Comparison of ENCODE assay signal across 8 cellular contexts in the genomic region with DNA sequence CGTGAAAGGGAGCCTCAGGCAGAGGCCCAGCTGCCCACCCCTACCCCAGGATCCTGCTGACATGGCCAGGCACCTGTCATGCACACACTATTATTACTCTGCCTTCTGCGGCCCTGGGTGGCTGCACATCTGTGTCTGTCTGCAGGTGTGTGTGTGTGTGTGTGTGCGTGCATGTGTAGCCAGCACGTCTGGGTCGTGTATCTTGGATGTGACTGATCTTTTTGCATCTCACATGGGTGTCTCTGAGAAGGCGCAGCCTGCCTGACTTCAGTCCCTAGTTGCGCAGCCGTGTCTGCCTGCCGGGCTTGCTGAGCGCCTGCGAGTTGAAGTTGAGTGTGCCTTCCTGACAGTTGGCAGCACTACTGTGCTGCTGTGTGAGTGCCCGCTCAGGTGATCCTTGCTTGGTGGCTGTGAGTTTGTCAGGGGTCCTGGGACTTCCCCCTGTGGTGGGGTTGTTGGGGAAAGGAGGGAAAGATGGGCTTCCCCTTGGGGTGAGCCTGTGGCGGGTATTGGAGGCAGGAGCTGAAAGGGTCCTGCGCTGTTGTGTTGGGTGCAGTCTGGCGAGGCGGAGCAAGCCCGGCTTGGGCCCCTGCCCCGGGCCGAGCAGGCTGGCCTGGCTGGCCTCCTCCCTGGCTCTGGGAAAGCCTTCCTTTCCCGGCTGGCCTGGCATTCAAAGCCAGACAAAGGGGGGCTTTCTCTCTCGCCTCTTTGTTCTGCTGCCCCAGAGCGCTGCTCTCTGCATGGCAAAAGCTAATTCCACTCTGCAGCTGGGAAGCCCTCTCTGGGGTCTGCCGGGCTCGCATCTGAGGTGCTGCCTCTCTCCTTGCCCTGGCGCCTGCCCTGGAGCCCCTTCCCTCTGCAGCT. TPM values are rescaled to one million over a fixed set of nuclear protein-coding genes. Genes with fewer than 3 reads are reported as not detected.
DNase-seq lines count a peak whose midpoint lies in the region; ATAC-seq and TF ChIP-seq lines count a peak whose summit lies in the region.

No MANE protein-coding gene starts in this region.

- in situ Hi-C loops in brain microvascular endothelial cell (cut with HindIII; ENCODE audit: low pct_ligation_motif_present, low sequenced_read_pairs): no loop called here

- 86% methylated on average over 19 of the region's 25 CpGs for WGBS in SK-N-SH (ENCODE audit: low lambda C conversion rate)

- peaks cover 20% of the 10 kb centered on the region for H3F3A ChIP-seq in SK-N-SH (replicated peaks; ENCODE audit: insufficient read depth)

- no peak for TF ChIP-seq EP300 in SK-N-SH (IDR thresholded peaks at IDR 0.05; ENCODE audit: borderline replicate concordance in 1 of 2, low read depth in 1 of 2, low read length in 1 of 2)

- intact Hi-C loops in lower lobe of right lung (cut with DNase I): no loop called here

- CTCF ChIA-PET in SK-N-SH (lab: Yijun Ruan, JAX): interaction anchor here (0.8 to 3.6 kb wide), 5 partner anchors 9 to 29 kb away, joined by 3 to 33 read pairs (median 5); no protein-coding TSS in a partner anchor

- DNase-seq in SK-N-SH (peak; percentile 58), brain microvascular endothelial cell (no peak), lower lobe of right lung (peak; percentile 73), substantia nigra (lab: John Stamatoyannopoulos, UW) (peak in 46 of 49 donors; percentile 23 to 86 (median 68)), hepatic stellate cell (ENCODE audit: low spot score) (no peak), NCI-H345 treated with DMSO at 0.1 percent for 48 hours (lab: John Stamatoyannopoulos, UW; ENCODE audit: unreplicated experiment) (no peak), SKM-1 treated with dmso at 0.1 percent for 144 hours (lab: John Stamatoyannopoulos, UW; ENCODE audit: unreplicated experiment) (no peak)

- H3K27me3 ChIP-seq in SK-N-SH (ENCODE audit: insufficient read depth) (no peaks in the 10 kb centered on the region), brain microvascular endothelial cell (replicated peaks) (no peaks in the 10 kb centered on the region), lower lobe of right lung (ENCODE audit: low read depth) (no peaks in the 10 kb centered on the region)

- peaks cover 11 to 13% of the 10 kb centered on the region in 2 experiments for H3K36me3 ChIP-seq in SK-N-SH (replicated peaks in 1 of 2; ENCODE audit: control insufficient read depth in 1 of 2, insufficient read depth in 2 of 2, low read length in 1 of 2)
- peaks cover 27% of the 10 kb centered on the region for H3K36me3 ChIP-seq in brain microvascular endothelial cell (replicated peaks)
- H3K36me3 ChIP-seq in lower lobe of right lung: peaks cover 41% of the 10 kb centered on the region

- H3K4me3 ChIP-seq in SK-N-SH (ENCODE audit: low read depth in 2 of 2, low read length in 1 of 2) (peak overlapping the region in 1 of 2 experiments; percentile 23; a peak in 2 of 4 replicates), brain microvascular endothelial cell (ENCODE audit: low read depth, low read length) (peak overlapping the region; percentile 9), lower lobe of right lung (peak overlapping the region; percentile 91)

- POLR2A ChIA-PET in SK-N-SH (lab: Yijun Ruan, JAX): interaction anchor here (1.5 to 1.7 kb wide), 2 partner anchors 12 to 25 kb away, joined by 4 to 6 read pairs; no protein-coding TSS in a partner anchor

- peak overlapping the region; percentile 96 for H3K4me2 ChIP-seq in SK-N-SH

- H3K9ac ChIP-seq in SK-N-SH: no peak overlapping the region

- no peaks in the 10 kb centered on the region for H3K9me2 ChIP-seq in SK-N-SH

- ATAC-seq in SK-N-SH treated with all-trans-retinoic acid at 6 μM for 48 hours (no peak), lower lobe of right lung (no peak)

- no peaks in the 10 kb centered on the region for H3K9me3 ChIP-seq in SK-N-SH
- H3K9me3 ChIP-seq in lower lobe of right lung: no peaks in the 10 kb centered on the region

- H3K4me1 ChIP-seq in SK-N-SH (ENCODE audit: control insufficient read depth in 1 of 2, insufficient read depth in 2 of 2, low read depth in 1 of 2, low read length in 1 of 2): peaks cover 28 to 52% of the 10 kb centered on the region in 2 experiments; a peak in 3 of 4 replicates
- peaks cover 79% of the 10 kb centered on the region for H3K4me1 ChIP-seq in lower lobe of right lung

- peaks cover 90% of the 10 kb centered on the region for H4K20me1 ChIP-seq in SK-N-SH (ENCODE audit: insufficient read depth)

- H3K27ac ChIP-seq in SK-N-SH (ENCODE audit: low read depth in 2 of 2, low read length in 1 of 2) (peak overlapping the region in 1 of 2 experiments; percentile 74; a peak in 2 of 4 replicates), brain microvascular endothelial cell (no peak overlapping the region), lower lobe of right lung (peak overlapping the region; percentile 99), substantia nigra (ENCODE audit: low read depth, low read length, poor library complexity, severe bottlenecking) (peak overlapping the region; percentile 99)

- H2AFZ ChIP-seq in SK-N-SH (ENCODE audit: low read depth): no peak overlapping the region

- H3K79me2 ChIP-seq in SK-N-SH (ENCODE audit: insufficient read depth): peaks cover 100% of the 10 kb centered on the region

- TF ChIP-seq RAD21 in SK-N-SH (IDR thresholded peaks at IDR 0.05; ENCODE audit: low read length): no peak

- TF ChIP-seq CTCF in SK-N-SH (IDR thresholded peaks at IDR 0.05): no peak
- no peak for TF ChIP-seq CTCF in brain microvascular endothelial cell (IDR thresholded peaks at IDR 0.05; ENCODE audit: low read depth, low read length, missing control alignments)
- no peak for TF ChIP-seq CTCF in lower lobe of right lung (IDR thresholded peaks at IDR 0.05)

TF ChIP-seq in SK-N-SH, 30 proteins besides CTCF, POLR2A, EP300 and RAD21:
- TF ChIP-seq, protein P1, sequence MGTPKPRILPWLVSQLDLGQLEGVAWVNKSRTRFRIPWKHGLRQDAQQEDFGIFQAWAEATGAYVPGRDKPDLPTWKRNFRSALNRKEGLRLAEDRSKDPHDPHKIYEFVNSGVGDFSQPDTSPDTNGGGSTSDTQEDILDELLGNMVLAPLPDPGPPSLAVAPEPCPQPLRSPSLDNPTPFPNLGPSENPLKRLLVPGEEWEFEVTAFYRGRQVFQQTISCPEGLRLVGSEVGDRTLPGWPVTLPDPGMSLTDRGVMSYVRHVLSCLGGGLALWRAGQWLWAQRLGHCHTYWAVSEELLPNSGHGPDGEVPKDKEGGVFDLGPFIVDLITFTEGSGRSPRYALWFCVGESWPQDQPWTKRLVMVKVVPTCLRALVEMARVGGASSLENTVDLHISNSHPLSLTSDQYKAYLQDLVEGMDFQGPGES (IDR thresholded peaks at IDR 0.05; ENCODE audit: low read depth, low read length): no peak
- TF ChIP-seq MXI1 (IDR thresholded peaks at IDR 0.05; ENCODE audit: low read depth, low read length) (no peak; the same call in 1 of the 2 replicates), FOXJ3 (CRISPR knock-in tag; IDR thresholded peaks at IDR 0.05) (no peak), SIN3A (IDR thresholded peaks at IDR 0.05; ENCODE audit: borderline replicate concordance, low read depth, low read length) (no peak), TEAD4 (IDR thresholded peaks at IDR 0.05; ENCODE audit: borderline replicate concordance, insufficient read depth) (no peak)

TF ChIP-seq in SK-N-SH treated with all-trans-retinoic acid at 6 μM for 48 hours, 23 proteins besides CTCF, POLR2A, EP300 and RAD21 (continues in another document):
- TF ChIP-seq OSR1 (CRISPR knock-in tag; IDR thresholded peaks at IDR 0.05) (no peak), ZNF70 (CRISPR knock-in tag; IDR thresholded peaks at IDR 0.05) (no peak), TOX (CRISPR knock-in tag; IDR thresholded peaks at IDR 0.05; ENCODE audit: borderline replicate concordance) (no peak), GLIS3 (CRISPR knock-in tag; IDR thresholded peaks at IDR 0.05) (no peak), TCF4 (CRISPR knock-in tag; IDR thresholded peaks at IDR 0.05; ENCODE audit: borderline replicate concordance) (no peak), CSDC2 (CRISPR knock-in tag; IDR thresholded peaks at IDR 0.05) (no peak), ZC3H10 (CRISPR knock-in tag; IDR thresholded peaks at IDR 0.05) (no peak), ZNF565 (CRISPR knock-in tag; conservative IDR thresholded peaks at IDR 0.05; ENCODE audit: low read depth) (no peak)
- TF ChIP-seq, protein P2, sequence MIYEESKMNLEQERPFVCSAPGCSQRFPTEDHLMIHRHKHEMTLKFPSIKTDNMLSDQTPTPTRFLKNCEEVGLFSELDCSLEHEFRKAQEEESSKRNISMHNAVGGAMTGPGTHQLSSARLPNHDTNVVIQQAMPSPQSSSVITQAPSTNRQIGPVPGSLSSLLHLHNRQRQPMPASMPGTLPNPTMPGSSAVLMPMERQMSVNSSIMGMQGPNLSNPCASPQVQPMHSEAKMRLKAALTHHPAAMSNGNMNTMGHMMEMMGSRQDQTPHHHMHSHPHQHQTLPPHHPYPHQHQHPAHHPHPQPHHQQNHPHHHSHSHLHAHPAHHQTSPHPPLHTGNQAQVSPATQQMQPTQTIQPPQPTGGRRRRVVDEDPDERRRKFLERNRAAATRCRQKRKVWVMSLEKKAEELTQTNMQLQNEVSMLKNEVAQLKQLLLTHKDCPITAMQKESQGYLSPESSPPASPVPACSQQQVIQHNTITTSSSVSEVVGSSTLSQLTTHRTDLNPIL (CRISPR knock-in tag; IDR thresholded peaks at IDR 0.05; ENCODE audit: low read depth): no peak
- TF ChIP-seq, protein P3, sequence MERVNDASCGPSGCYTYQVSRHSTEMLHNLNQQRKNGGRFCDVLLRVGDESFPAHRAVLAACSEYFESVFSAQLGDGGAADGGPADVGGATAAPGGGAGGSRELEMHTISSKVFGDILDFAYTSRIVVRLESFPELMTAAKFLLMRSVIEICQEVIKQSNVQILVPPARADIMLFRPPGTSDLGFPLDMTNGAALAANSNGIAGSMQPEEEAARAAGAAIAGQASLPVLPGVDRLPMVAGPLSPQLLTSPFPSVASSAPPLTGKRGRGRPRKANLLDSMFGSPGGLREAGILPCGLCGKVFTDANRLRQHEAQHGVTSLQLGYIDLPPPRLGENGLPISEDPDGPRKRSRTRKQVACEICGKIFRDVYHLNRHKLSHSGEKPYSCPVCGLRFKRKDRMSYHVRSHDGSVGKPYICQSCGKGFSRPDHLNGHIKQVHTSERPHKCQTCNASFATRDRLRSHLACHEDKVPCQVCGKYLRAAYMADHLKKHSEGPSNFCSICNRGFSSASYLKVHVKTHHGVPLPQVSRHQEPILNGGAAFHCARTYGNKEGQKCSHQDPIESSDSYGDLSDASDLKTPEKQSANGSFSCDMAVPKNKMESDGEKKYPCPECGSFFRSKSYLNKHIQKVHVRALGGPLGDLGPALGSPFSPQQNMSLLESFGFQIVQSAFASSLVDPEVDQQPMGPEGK (CRISPR knock-in tag; IDR thresholded peaks at IDR 0.05; ENCODE audit: borderline replicate concordance): no peak

RNA-seq across cellular contexts. Expression of a gene that starts 4.8 kb away (rescaled TPM):
- polyA plus RNA-seq in SK-N-SH (2012; rRNA removed): 67.0 and 108 TPM in 2 replicates
- polyA plus RNA-seq in SK-N-SH (2012; cell fraction: cytosol; rRNA removed): 70.8 and 98.8 TPM in 2 replicates
- polyA plus RNA-seq in SK-N-SH (2012; cell fraction: nucleus; rRNA removed): 83.2 and 87.9 TPM in 2 replicates
- total RNA-seq in lower lobe of right lung: 142 TPM

Comparison
In these comparisons a context has a peak if more than half of its experiments do, and no peak if none do; other contexts are left out.
1. DNase-seq: peak in SK-N-SH (single experiment), lower lobe of right lung (single experiment) and substantia nigra (46 of 49); none in brain microvascular endothelial cell (single experiment), hepatic stellate cell (single experiment), NCI-H345 treated with DMSO at 0.1 percent for 48 hours (single experiment) and SKM-1 treated with dmso at 0.1 percent for 144 hours (single experiment).